Comparison of ENCODE assay signal across 8 cellular contexts in the genomic region with DNA sequence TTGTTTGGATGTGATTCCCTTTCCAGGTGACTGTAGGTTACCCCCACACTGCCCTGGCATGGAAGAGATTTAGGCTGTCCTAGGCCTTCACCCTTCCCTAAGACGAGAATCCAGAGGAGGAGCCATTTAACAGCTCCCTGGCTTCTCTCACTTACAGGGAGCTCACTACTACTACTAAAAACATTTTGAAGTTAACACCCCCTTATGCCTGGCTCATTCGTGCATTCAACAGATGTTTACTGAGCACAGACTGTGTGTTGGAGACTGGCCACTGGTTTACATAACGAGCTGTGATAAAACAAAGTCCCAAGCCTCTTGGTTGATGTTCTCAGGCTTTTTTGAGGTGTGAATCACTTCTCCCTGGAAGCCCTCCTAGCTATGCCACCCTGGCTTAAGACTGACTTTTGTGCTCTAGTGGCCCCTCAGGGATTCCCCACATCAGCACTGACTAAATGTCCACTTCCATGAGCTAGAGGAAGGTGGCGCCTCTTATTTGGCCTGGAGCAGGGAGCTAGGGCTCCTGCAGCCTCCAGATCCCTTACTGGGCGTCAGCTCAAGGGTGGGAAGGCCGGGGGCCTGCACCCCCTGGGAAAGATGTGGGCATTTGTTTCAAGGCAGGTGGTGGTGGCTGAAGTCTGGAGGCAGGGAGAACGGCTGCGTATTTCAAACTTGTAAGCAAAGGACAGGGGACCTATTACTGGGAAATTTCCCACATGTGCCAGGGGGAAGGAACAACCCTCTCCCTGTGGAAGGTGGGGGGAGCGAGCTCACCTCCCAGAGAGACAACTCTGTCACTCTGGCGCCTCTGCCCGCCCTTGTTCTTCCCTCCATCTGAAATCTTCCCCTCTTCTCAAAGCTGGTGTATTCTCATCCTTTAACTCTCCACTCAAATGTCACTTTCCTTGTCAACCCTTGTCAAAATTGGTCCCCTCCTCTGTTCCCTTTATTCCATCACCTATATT. TPM values are rescaled to one million over a fixed set of nuclear protein-coding genes. Genes with fewer than 3 reads are reported as not detected.
DNase-seq lines count a peak whose midpoint lies in the region; ATAC-seq and TF ChIP-seq lines count a peak whose summit lies in the region.

No MANE protein-coding gene starts in this region.

- intact Hi-C loops in colonic mucosa (cut with DNase I), result no loop called here

- TF ChIP-seq EP300 in tibial nerve (IDR thresholded peaks at IDR 0.05), result peak in 1 of 2 donors; percentile 75

- H3K4me3 ChIP-seq in colonic mucosa (peak overlapping the region; percentile 16), tibial nerve (peak overlapping the region; percentile 10 to 90 (median 77))

- 25 to 39% methylated on average over 11 of the region's 11 CpGs for WGBS in tibial nerve, 2 donors

- H3K36me3 ChIP-seq in colonic mucosa (no peaks in the 10 kb centered on the region), tibial nerve (no peaks in the 10 kb centered on the region)

- H3K4me1 ChIP-seq in colonic mucosa, result peaks cover 11% of the 10 kb centered on the region
- H3K4me1 ChIP-seq in tibial nerve, result peaks cover 0 to 59% (median 46%) of the 10 kb centered on the region in 4 donors

- no peaks in the 10 kb centered on the region for H3K9me3 ChIP-seq in colonic mucosa
- H3K9me3 ChIP-seq in tibial nerve, result no peaks in the 10 kb centered on the region

- H3K27ac ChIP-seq in colonic mucosa (peak overlapping the region; percentile 98), tibial nerve (peak overlapping the region; percentile 95 to 100 (median 97))

- TF ChIP-seq CTCF in colonic mucosa (IDR thresholded peaks at IDR 0.05), result no peak
- peak in 4 of 5 experiments; percentile 35 to 48 (median 38) for TF ChIP-seq CTCF in tibial nerve (IDR thresholded peaks at IDR 0.05)

- no peak for ATAC-seq in HG02571 (IDR thresholded peaks at IDR 0.05; ENCODE audit: unreplicated experiment)
- no peak for ATAC-seq in HG02852 (IDR thresholded peaks at IDR 0.05; ENCODE audit: unreplicated experiment)

- no peak for TF ChIP-seq POLR2A in tibial nerve (IDR thresholded peaks at IDR 0.05)

- H3K27me3 ChIP-seq in colonic mucosa, result no peaks in the 10 kb centered on the region
- H3K27me3 ChIP-seq in tibial nerve, result no peaks in the 10 kb centered on the region

- DNase-seq in ELF-1 (ENCODE audit: low read depth, low spot score) (peak; percentile 81), NCI-H526 (lab: John Stamatoyannopoulos, UW) (peak; percentile 78 to 86), colonic mucosa (peak; percentile 72), medulla oblongata (ENCODE audit: extremely low spot score) (peak; percentile 77), tibial nerve (ENCODE audit: low spot score in 2 of 2) (peak in 1 of 2 donors; percentile 82), activated gamma-delta T cell (lab: John Stamatoyannopoulos, UW) (no peak)

- H3K9ac ChIP-seq in colonic mucosa (ENCODE audit: low read depth in 2 of 2, low read length in 2 of 2), result peak overlapping the region; percentile 78 to 79

RNA-seq across cellular contexts. Expression of gene MALAT1, which starts 19.4 kb away (rescaled TPM):
- total RNA-seq in colonic mucosa (1,000 to 10,000 TPM; 4,716 to 6,071 TPM), tibial nerve (over 10,000 TPM; 20,649 to 23,532 (median 22,230) TPM)

RNA-seq across cellular contexts. Expression of gene SCYL1, which starts 45.4 kb away (rescaled TPM):
- total RNA-seq in colonic mucosa (10 to 100 TPM; 59.2 to 84.1 TPM), tibial nerve (100 to 1,000 TPM; 109 to 128 (median 112) TPM)

RNA-seq across cellular contexts. Expression of gene NEAT1, which starts 56.9 kb away (rescaled TPM):
- 100 to 1,000 TPM; 269 to 502 TPM for total RNA-seq in colonic mucosa
- 100 to 1,000 TPM; 427 to 571 (median 461) TPM for total RNA-seq in tibial nerve
